Comparison of ENCODE assay signal across 18 cellular contexts in genomic region chr7:151128144-151128543, GRCh38. TPM values are rescaled to one million over a fixed set of nuclear protein-coding genes. Genes with fewer than 3 reads are reported as not detected.
DNase-seq lines count a peak whose midpoint lies in the region; ATAC-seq and TF ChIP-seq lines count a peak whose summit lies in the region.
"Had no signal": no experiment of that assay in that cellular context is flagged by ENCODE, and none has a peak within 500 bp of the region (broad histone marks: within the 10 kb centered on the region; RNA-seq: fewer than 3 reads in every experiment).

No MANE protein-coding gene starts in this region.

- H3K4me2 ChIP-seq in neuronal stem cell (ENCODE audit: insufficient read depth, low read length, poor library complexity, severe bottlenecking) = no peak overlapping the region
- H3K4me2 ChIP-seq: A549 had no signal

- CTCF ChIA-PET in HEK293 (lab: Yijun Ruan, JAX) = interaction anchor here (1.2 kb wide), 1 partner anchor 13 kb away, joined by 3 read pairs; no protein-coding TSS in a partner anchor
- CTCF ChIA-PET in Calu3 (lab: Charles Lee) = no interaction called here

- no peak overlapping the region for H3K4me3 ChIP-seq in HEK293 (ENCODE audit: low read depth, low read length)
- H3K4me3 ChIP-seq in neuronal stem cell (ENCODE audit: low read length in 2 of 2) = no peak overlapping the region
- H3K4me3 ChIP-seq: A549, GM23248 had no signal

- DNase-seq in GM20000 (ENCODE audit: low spot score) = peak; percentile 16
- DNase-seq in endothelial cell (ENCODE audit: low spot score) = no peak
- DNase-seq in neuronal stem cell (ENCODE audit: low spot score) = no peak
- no peak for DNase-seq in Calu3
- DNase-seq in SW 1271 (lab: John Stamatoyannopoulos, UW) = no peak
- DNase-seq: COR-L47, DND-41, GDM1, GM23248 had no signal

- no peak overlapping the region for H3K14ac ChIP-seq in neuronal stem cell (ENCODE audit: low read length)

- intact Hi-C loops in Calu3 (cut with micrococcal nuclease; ENCODE audit: unreplicated experiment) = no loop called here

- ATAC-seq in GM21576 (IDR thresholded peaks at IDR 0.05; ENCODE audit: unreplicated experiment) = no peak
- ATAC-seq: A549; CD8-positive, alpha-beta T cell; HCT116 had no signal

- peak overlapping the region; percentile 62 for H3K23ac ChIP-seq in neuronal stem cell (ENCODE audit: low read depth, low read length, poor library complexity)

- no peak overlapping the region for H2BK15ac ChIP-seq in neuronal stem cell (ENCODE audit: low read length)

- no peak overlapping the region for H3K4ac ChIP-seq in neuronal stem cell (ENCODE audit: low read length)

- H3K27ac ChIP-seq in HEK293 (ENCODE audit: extremely low read depth, low read depth, low read length) (no peak overlapping the region), neuronal stem cell (replicated peaks; ENCODE audit: low read length) (no peak overlapping the region)
- H3K27ac ChIP-seq: A549, GM23248 had no signal

- H2BK5ac ChIP-seq in neuronal stem cell (ENCODE audit: low read length) = no peak overlapping the region

- no peak overlapping the region for H4K8ac ChIP-seq in neuronal stem cell (ENCODE audit: low read depth, low read length)

- peaks cover 0 to 1% (median 0%) of the 10 kb centered on the region in 3 experiments for H3K27me3 ChIP-seq in neuronal stem cell (ENCODE audit: control insufficient read depth in 3 of 3, insufficient read depth in 3 of 3, low read depth in 1 of 3, low read length in 3 of 3)

- TF ChIP-seq CTCF in GM20000 (IDR thresholded peaks at IDR 0.05; ENCODE audit: extremely low read depth, missing control alignments) = no peak
- no peak for TF ChIP-seq CTCF in HEK293 (tag by site-specific recombination; IDR thresholded peaks at IDR 0.05)
- TF ChIP-seq CTCF in endothelial cell (IDR thresholded peaks at IDR 0.05; ENCODE audit: unreplicated experiment) = no peak
- no peak for TF ChIP-seq CTCF in Calu3 (IDR thresholded peaks at IDR 0.05; ENCODE audit: unreplicated experiment)

- H2AK5ac ChIP-seq in neuronal stem cell (ENCODE audit: low read depth, low read length) = no peak overlapping the region

- POLR2A ChIA-PET in HEK293 (lab: Yijun Ruan, JAX) = interaction anchor here (0.5 to 0.6 kb wide), 2 partner anchors 111 to 181 kb away, joined by 3 to 5 read pairs; no protein-coding TSS in a partner anchor

- WGBS in neuronal stem cell (ENCODE audit: extremely low coverage in 2 of 2, insufficient read length in 2 of 2, insufficient replicate concordance in 1 of 2), 2 donors = no CpG with 5 or more reads among the region's 14 CpGs

- H3K27me3 Mint-ChIP-seq in endothelial cell (ENCODE audit: unreplicated experiment) (peaks cover 19% of the 10 kb centered on the region), Calu3 (ENCODE audit: unreplicated experiment) (no peaks in the 10 kb centered on the region)
- H3K27me3 Mint-ChIP-seq: IgD-negative memory B cell had no signal

- peaks cover 16% of the 10 kb centered on the region for H3K79me1 ChIP-seq in neuronal stem cell (ENCODE audit: low read depth, low read length)

- no peak overlapping the region for H3K18ac ChIP-seq in neuronal stem cell (ENCODE audit: low read length)

- no TSS peak for BruUV-seq in Calu3 (replicated peaks; lab: Mats Ljungman, UMichigan)

- H3K9me3 ChIP-seq in HEK293 (ENCODE audit: control insufficient read depth, insufficient read depth, low read depth, low read length) = no peaks in the 10 kb centered on the region
- no peaks in the 10 kb centered on the region for H3K9me3 ChIP-seq in neuronal stem cell (replicated peaks in 1 of 2; ENCODE audit: control insufficient read depth in 2 of 2, insufficient read depth in 1 of 2, low read depth in 1 of 2, low read length in 2 of 2)
- H3K9me3 ChIP-seq: A549 had no signal

- peaks cover 16% of the 10 kb centered on the region for H3K4me1 Mint-ChIP-seq in endothelial cell (ENCODE audit: unreplicated experiment)
- no peaks in the 10 kb centered on the region for H3K4me1 Mint-ChIP-seq in Calu3 (ENCODE audit: low read depth, unreplicated experiment)
- H3K4me1 Mint-ChIP-seq: CD14-positive monocyte had no signal

- H3K36me3 Mint-ChIP-seq in endothelial cell (ENCODE audit: low read depth, unreplicated experiment) (peaks cover 53% of the 10 kb centered on the region), Calu3 (ENCODE audit: insufficient read depth, unreplicated experiment) (peaks cover 32% of the 10 kb centered on the region)

- H3K27ac Mint-ChIP-seq in endothelial cell (ENCODE audit: unreplicated experiment) = no peak overlapping the region
- H3K27ac Mint-ChIP-seq in Calu3 (ENCODE audit: unreplicated experiment) = no peak overlapping the region
- H3K27ac Mint-ChIP-seq: CD14-positive monocyte; CD8-positive, alpha-beta T cell; IgD-negative memory B cell had no signal

- H2BK120ac ChIP-seq in neuronal stem cell (ENCODE audit: low read depth, low read length) = no peak overlapping the region

- H3K4me1 ChIP-seq in HEK293 (ENCODE audit: control insufficient read depth, insufficient read depth, low read length) = no peaks in the 10 kb centered on the region
- peaks cover 0 to 16% of the 10 kb centered on the region in 2 donors for H3K4me1 ChIP-seq in neuronal stem cell (ENCODE audit: control insufficient read depth in 2 of 2, insufficient read depth in 1 of 2, low read depth in 1 of 2, low read length in 2 of 2)
- H3K4me1 ChIP-seq: A549 had no signal

- H3K9me3 Mint-ChIP-seq in endothelial cell (ENCODE audit: unreplicated experiment) (no peaks in the 10 kb centered on the region), Calu3 (ENCODE audit: low read depth, unreplicated experiment) (no peaks in the 10 kb centered on the region)
- H3K9me3 Mint-ChIP-seq: CD8-positive, alpha-beta T cell; IgD-negative memory B cell had no signal

- H3K36me3 ChIP-seq in HEK293 (ENCODE audit: control insufficient read depth in 2 of 2, insufficient read depth in 1 of 2, low read length in 2 of 2) (peaks cover 0 to 92% of the 10 kb centered on the region in 2 experiments; a peak in 1 of 3 replicates), neuronal stem cell (replicated peaks in 1 of 2; ENCODE audit: control insufficient read depth in 2 of 2, insufficient read depth in 2 of 2, low read length in 2 of 2) (peaks cover 45 to 82% of the 10 kb centered on the region in 2 donors)

- no peak overlapping the region for H2BK12ac ChIP-seq in neuronal stem cell (ENCODE audit: low read length)

- no peak overlapping the region for H4K91ac ChIP-seq in neuronal stem cell (ENCODE audit: low read depth, low read length, poor library complexity)

- no peak overlapping the region for H3K9ac ChIP-seq in neuronal stem cell (ENCODE audit: low read depth, low read length, poor library complexity)
- H3K9ac ChIP-seq: GM23248 had no signal

- H2AFZ ChIP-seq in neuronal stem cell (ENCODE audit: low read length) = no peak overlapping the region
- H2AFZ ChIP-seq: GM23248 had no signal

- H3K4me3 Mint-ChIP-seq in endothelial cell (ENCODE audit: unreplicated experiment) (peak overlapping the region; percentile 37), Calu3 (ENCODE audit: low read depth, unreplicated experiment) (no peak overlapping the region)
- H3K4me3 Mint-ChIP-seq: CD14-positive monocyte; CD8-positive, alpha-beta T cell; IgD-negative memory B cell had no signal

TF ChIP-seq in HEK293, 187 proteins besides CTCF, POLR2A, EP300 and RAD21:
- no peak for TF ChIP-seq ZNF792 (tag by site-specific recombination; IDR thresholded peaks at IDR 0.05)
- peak; percentile 44 for TF ChIP-seq ZNF341 (tag by site-specific recombination; IDR thresholded peaks at IDR 0.05; ENCODE audit: low read depth)

RNA-seq across cellular contexts. Expression of gene GBX1, which starts 39.4 kb away (rescaled TPM):
- 13.8 TPM for total RNA-seq in endothelial cell (ENCODE audit: unreplicated experiment)
- 0.10 TPM for polyA plus RNA-seq in neuronal stem cell (2013, experiment 1 of 2)
- 0.07 TPM for polyA plus RNA-seq in neuronal stem cell (2013, experiment 2 of 2)
- total RNA-seq in Calu3 (2022) = not detected in 2 replicates
- total RNA-seq: CD8-positive, alpha-beta T cell; GM23248; HT1080 had no signal
- polyA plus RNA-seq: A549, BJ, CD14-positive monocyte, GM23248, IgD-negative memory B cell had no signal

RNA-seq across cellular contexts. Expression of gene AGAP3, which starts 41.9 kb away (rescaled TPM):
- 206 TPM for total RNA-seq in endothelial cell (ENCODE audit: unreplicated experiment)
- 45.7 TPM for polyA plus RNA-seq in neuronal stem cell (2013, experiment 1 of 2)
- polyA plus RNA-seq in neuronal stem cell (2013, experiment 2 of 2) = 45.5 TPM
- total RNA-seq in Calu3 (2022) = 67.4 and 73.4 TPM in 2 replicates

RNA-seq across cellular contexts. Expression of gene TMUB1, which starts 44.9 kb away (rescaled TPM):
- total RNA-seq in endothelial cell (ENCODE audit: unreplicated experiment) = 40.8 TPM
- polyA plus RNA-seq in neuronal stem cell (2013, experiment 1 of 2) = 45.7 TPM
- polyA plus RNA-seq in neuronal stem cell (2013, experiment 2 of 2) = 44.8 TPM
- total RNA-seq in Calu3 (2022) = 49.9 and 51.2 TPM in 2 replicates

RNA-seq across cellular contexts. Expression of gene FASTK, which starts 47.5 kb away (rescaled TPM):
- total RNA-seq in endothelial cell (ENCODE audit: unreplicated experiment) = 68.0 TPM
- 40.4 TPM for polyA plus RNA-seq in neuronal stem cell (2013, experiment 1 of 2)
- 40.8 TPM for polyA plus RNA-seq in neuronal stem cell (2013, experiment 2 of 2)
- total RNA-seq in Calu3 (2022) = 113 and 121 TPM in 2 replicates

RNA-seq across cellular contexts. Expression of gene ASB10, which starts 58.9 kb away (rescaled TPM):
- total RNA-seq in endothelial cell (ENCODE audit: unreplicated experiment) = not detected
- not detected for polyA plus RNA-seq in neuronal stem cell (2013, experiment 1 of 2)
- polyA plus RNA-seq in neuronal stem cell (2013, experiment 2 of 2) = not detected
- not detected in 2 replicates for total RNA-seq in Calu3 (2022)
- total RNA-seq: CD8-positive, alpha-beta T cell; GM23248; HT1080 had no signal
- polyA plus RNA-seq: A549, BJ, CD14-positive monocyte, GM23248, IgD-negative memory B cell had no signal

Comparison
In these comparisons a context has a peak if more than half of its experiments do, and no peak if none do; other contexts are left out.
1. RNA of gene GBX1, which starts 39.4 kb away (total RNA-seq): 13.8 TPM in endothelial cell (single experiment); not detected in Calu3; every median in the first group is over 10 times any median in the second.